In the genomic region with DNA sequence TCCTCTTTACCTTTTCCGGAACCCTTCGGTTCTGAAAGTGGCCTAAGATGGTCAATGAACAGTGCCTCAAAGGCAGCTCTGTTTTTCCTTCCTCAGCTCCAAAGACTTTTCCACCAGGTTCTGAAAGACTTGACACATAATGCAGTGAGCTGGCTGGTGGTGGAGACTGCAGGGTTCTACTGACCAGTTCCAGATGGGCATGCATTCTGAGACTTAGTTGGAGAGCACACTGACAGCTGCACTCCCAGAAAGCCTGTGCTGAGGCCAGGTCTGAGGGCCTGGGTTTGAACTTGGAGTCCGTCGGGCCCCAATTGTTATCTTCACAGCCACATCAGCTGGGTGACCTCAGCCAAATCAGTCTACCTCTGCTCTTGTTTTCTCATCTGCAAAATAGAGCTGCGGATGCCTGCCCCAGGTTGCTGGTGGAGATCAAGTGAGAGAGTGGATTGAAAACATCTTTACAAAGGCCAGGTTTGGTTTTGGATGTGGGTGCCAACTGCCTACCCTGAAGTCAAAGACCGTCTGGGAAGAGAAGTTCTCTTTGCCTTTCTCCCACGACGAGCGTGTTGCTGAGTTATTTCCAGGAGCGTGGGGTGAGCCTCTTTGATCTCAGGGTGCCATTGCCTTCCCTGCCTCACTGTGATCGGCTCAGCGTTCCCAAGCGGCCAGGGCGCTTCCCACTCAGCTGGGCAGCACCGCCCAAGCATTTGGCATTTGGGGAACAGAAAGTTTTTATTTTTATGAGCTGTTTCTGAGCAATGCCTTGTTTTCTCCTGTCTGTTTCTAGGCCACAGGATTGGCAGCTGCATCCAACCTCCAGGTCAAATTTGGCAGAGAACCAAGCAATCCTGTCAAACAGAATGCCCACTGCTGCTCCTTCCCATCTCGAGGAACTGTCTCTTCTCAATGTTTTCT, we compare ENCODE assay signal across 12 cellular contexts. TPM values are rescaled to one million over a fixed set of nuclear protein-coding genes. Genes with fewer than 3 reads are reported as not detected.
DNase-seq lines count a peak whose midpoint lies in the region; ATAC-seq lines count a peak whose summit lies in the region.
"Had no signal": no experiment of that assay in that cellular context is flagged by ENCODE, and none has a peak within 500 bp of the region (broad histone marks: within the 10 kb centered on the region; RNA-seq: fewer than 3 reads in every experiment).

No MANE protein-coding gene starts in this region.

- H3K27me3 ChIP-seq in GM23248 (replicated peaks; ENCODE audit: insufficient read depth): no peaks in the 10 kb centered on the region
- H3K27me3 ChIP-seq: body of pancreas, esophagus muscularis mucosa had no signal

- no peaks in the 10 kb centered on the region for H4K20me1 ChIP-seq in GM23248 (ENCODE audit: insufficient read depth)

- no peaks in the 10 kb centered on the region for H3K9me3 ChIP-seq in GM23248 (ENCODE audit: low read depth)
- H3K9me3 ChIP-seq: body of pancreas, esophagus muscularis mucosa had no signal

- no peaks in the 10 kb centered on the region for H3K9me2 ChIP-seq in GM23248 (ENCODE audit: insufficient read depth)

- peak overlapping the region; percentile 30 for H3K27ac ChIP-seq in GM23248
- H3K27ac ChIP-seq: body of pancreas had no signal

- H3K4me1 Mint-ChIP-seq in effector memory CD8-positive, alpha-beta T cell (ENCODE audit: low read depth in 2 of 2): peaks cover 7 to 10% of the 10 kb centered on the region in 2 donors

- in situ Hi-C loops in GM23248 (cut with MboI): no loop called here

- H3K9ac ChIP-seq in GM23248: peak overlapping the region; percentile 3; the same call in 1 of the 2 replicates

- peaks cover 24% of the 10 kb centered on the region for H3F3A ChIP-seq in GM23248 (ENCODE audit: insufficient read depth)

- H3K27ac Mint-ChIP-seq in effector memory CD8-positive, alpha-beta T cell: peak overlapping the region; percentile 26 to 29

- H3K36me3 ChIP-seq in GM23248 (ENCODE audit: low read depth): peaks cover 49% of the 10 kb centered on the region

- no peak overlapping the region for H3K4me3 ChIP-seq in GM23248
- H3K4me3 ChIP-seq: body of pancreas, esophagus muscularis mucosa had no signal

- H3K27me3 Mint-ChIP-seq in effector memory CD8-positive, alpha-beta T cell: no peaks in the 10 kb centered on the region

- no peaks in the 10 kb centered on the region for H3K9me3 Mint-ChIP-seq in effector memory CD8-positive, alpha-beta T cell

- DNase-seq in AG20443 (ENCODE audit: low spot score): peak; percentile 42
- peak; percentile 67 for DNase-seq in GM23248
- DNase-seq in effector memory CD8-positive, alpha-beta T cell: no peak
- peak; percentile 40 for DNase-seq in occipital lobe (lab: John Stamatoyannopoulos, UW)
- no peak for DNase-seq in RKO (ENCODE audit: low spot score)
- DNase-seq in NCI-H1436 (lab: John Stamatoyannopoulos, UW): no peak
- DNase-seq: NCI-H146; stimulated activated CD4-positive, alpha-beta T cell treated with anti-CD3 and anti-CD28 coated beads, Interleukin-4, amount 100 ng/mL, for 4 hours had no signal

- H3K79me2 ChIP-seq in GM23248 (ENCODE audit: insufficient read depth): peaks cover 38% of the 10 kb centered on the region

- H3K4me3 Mint-ChIP-seq in effector memory CD8-positive, alpha-beta T cell: no peak overlapping the region

- no peak overlapping the region for H2AFZ ChIP-seq in GM23248

- peaks cover 22% of the 10 kb centered on the region for H3K4me1 ChIP-seq in GM23248 (ENCODE audit: insufficient read depth)

- 37 to 47% methylated on average over 16 of the region's 16 CpGs for WGBS in GM23248 (ENCODE audit: low coverage in 1 of 2, low lambda C conversion rate in 2 of 2, missing lambda C conversion rate in 2 of 2), 2 experiments

- no peak overlapping the region for H3K4me2 ChIP-seq in GM23248 (ENCODE audit: unreplicated experiment)

- ATAC-seq in effector memory CD8-positive, alpha-beta T cell (replicated peaks): no peak
- ATAC-seq in GM19328 (IDR thresholded peaks at IDR 0.05; ENCODE audit: unreplicated experiment) (no peak), HG03045 (IDR thresholded peaks at IDR 0.05; ENCODE audit: unreplicated experiment) (no peak)

- peaks cover 15% of the 10 kb centered on the region for H3K36me3 Mint-ChIP-seq in effector memory CD8-positive, alpha-beta T cell (ENCODE audit: insufficient read depth)

RNA-seq across cellular contexts. Expression of gene RAD23B, which starts 54.9 kb away (rescaled TPM):
- 122 and 124 TPM in 2 replicates for total RNA-seq in GM23248 (2014; rRNA removed; shearing (Covaris generic))
- polyA plus RNA-seq in GM23248 (2016; fragmentation: Nextera tagmentation; extraction: Ambion mirVana): 16.8 and 18.9 TPM in 2 replicates
- total RNA-seq in occipital lobe: 102 TPM

Comparison
In these comparisons a context has a peak if more than half of its experiments do, and no peak if none do; other contexts are left out.
1. DNase-seq: peak in AG20443 (single experiment), GM23248 (single experiment) and occipital lobe (single experiment); none in effector memory CD8-positive, alpha-beta T cell (0 of 3), RKO (single experiment) and NCI-H1436 (single experiment).